8 cellular contexts compared by ENCODE assay signal in the genomic region with DNA sequence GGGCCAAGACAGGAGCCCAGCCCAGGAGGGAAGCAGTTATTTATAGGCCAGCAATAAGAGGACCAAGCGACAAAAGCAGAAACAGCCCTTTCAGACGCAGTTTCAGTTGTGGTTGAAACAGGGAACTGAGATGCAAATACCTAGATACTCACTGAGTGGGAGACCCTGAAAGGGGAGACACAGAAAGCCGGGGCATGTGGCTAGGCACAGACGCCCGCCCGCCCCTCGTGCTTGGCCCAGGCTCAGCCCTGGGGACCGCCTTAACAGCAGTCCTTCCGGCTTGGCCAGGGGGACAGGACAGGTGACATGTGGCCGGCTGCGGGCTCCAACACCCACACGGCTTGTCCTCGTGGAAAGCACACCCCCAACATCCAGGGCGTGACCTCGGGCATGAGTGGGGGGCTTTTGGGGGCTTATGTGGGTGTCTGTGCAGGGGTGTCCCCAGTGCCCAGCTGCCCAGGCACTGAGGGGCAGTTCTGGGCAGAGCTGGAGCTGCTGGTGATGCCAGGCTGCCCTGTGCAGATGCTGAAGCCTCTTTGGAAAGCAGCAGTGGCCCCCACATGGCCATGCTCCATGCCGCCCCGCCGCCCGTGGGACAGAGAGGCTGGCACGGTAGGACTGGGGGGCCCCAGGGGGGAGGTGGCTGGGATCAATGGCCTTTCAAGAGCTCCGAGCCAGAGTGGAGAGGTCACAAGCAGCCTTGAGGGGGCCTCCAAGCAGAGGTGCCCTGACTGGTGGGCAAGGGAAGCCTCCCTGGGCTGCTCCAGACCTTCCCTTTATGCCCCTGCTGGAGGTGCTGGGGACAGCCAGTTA. TPM values are rescaled to one million over a fixed set of nuclear protein-coding genes. Genes with fewer than 3 reads are reported as not detected.
DNase-seq lines count a peak whose midpoint lies in the region; ATAC-seq and TF ChIP-seq lines count a peak whose summit lies in the region.

No MANE protein-coding gene starts in this region.

- no peaks in the 10 kb centered on the region for H3K36me3 ChIP-seq in GM06990 (ENCODE audit: control insufficient read depth, insufficient read depth, low read length)

- intact Hi-C loops in activated T-helper 2 cell treated with anti-CD3 and anti-CD28 coated beads, Interferon-gamma antibody, Interleukin-2, Interleukin-4, amounts not matched to agents 10 μg/mL and 5 μg/mL and 100 μg/mL, durations not matched to agents 14 hours and 24 hours and 36 hours (cut with micrococcal nuclease): no loop called here

- ATAC-seq in GM19468 (IDR thresholded peaks at IDR 0.05; ENCODE audit: extremely low read depth, unreplicated experiment): peak; percentile 70
- ATAC-seq in HG03342 (IDR thresholded peaks at IDR 0.05; ENCODE audit: unreplicated experiment): peak; percentile 79

- H3K27ac Mint-ChIP-seq in activated T-helper 2 cell treated with anti-CD3 and anti-CD28 coated beads, Interferon-gamma antibody, Interleukin-2, Interleukin-4, amounts not matched to agents 10 μg/mL and 5 μg/mL and 100 μg/mL, durations not matched to agents 14 hours and 24 hours and 36 hours: no peak overlapping the region

- no peak for TF ChIP-seq CTCF in GM06990 (IDR thresholded peaks at IDR 0.05; ENCODE audit: insufficient read depth, low read length, poor library complexity, severe bottlenecking)
- peak; percentile 5 for TF ChIP-seq CTCF in astrocyte of the spinal cord (IDR thresholded peaks at IDR 0.05; ENCODE audit: low read depth, low read length)

- H3K4me3 Mint-ChIP-seq in activated T-helper 2 cell treated with anti-CD3 and anti-CD28 coated beads, Interferon-gamma antibody, Interleukin-2, Interleukin-4, amounts not matched to agents 10 μg/mL and 5 μg/mL and 100 μg/mL, durations not matched to agents 14 hours and 24 hours and 36 hours (ENCODE audit: low read depth): no peak overlapping the region

- no peaks in the 10 kb centered on the region for H3K4me1 Mint-ChIP-seq in activated T-helper 2 cell treated with anti-CD3 and anti-CD28 coated beads, Interferon-gamma antibody, Interleukin-2, Interleukin-4, amounts not matched to agents 10 μg/mL and 5 μg/mL and 100 μg/mL, durations not matched to agents 14 hours and 24 hours and 36 hours (ENCODE audit: low read depth)

- H3K27me3 Mint-ChIP-seq in activated T-helper 2 cell treated with anti-CD3 and anti-CD28 coated beads, Interferon-gamma antibody, Interleukin-2, Interleukin-4, amounts not matched to agents 10 μg/mL and 5 μg/mL and 100 μg/mL, durations not matched to agents 14 hours and 24 hours and 36 hours (ENCODE audit: low read depth): no peaks in the 10 kb centered on the region

- DNase-seq in GM06990 (ENCODE audit: extremely low read depth, insufficient read length) (peak; percentile 82), astrocyte of the spinal cord (ENCODE audit: low read depth, low spot score) (no peak), DMS 273 treated with DMSO at 0.1 percent for 48 hours (lab: John Stamatoyannopoulos, UW) (no peak), KG1 (lab: John Stamatoyannopoulos, UW) (no peak), hypothalamus (lab: John Stamatoyannopoulos, UW) (no peak)
- no peak for DNase-seq in activated T-helper 2 cell treated with anti-CD3 and anti-CD28 coated beads, Interferon-gamma antibody, Interleukin-2, Interleukin-4, amounts not matched to agents 10 μg/mL and 5 μg/mL and 100 μg/mL, durations not matched to agents 14 hours and 24 hours and 36 hours (ENCODE audit: low spot score)

- H3K36me3 Mint-ChIP-seq in activated T-helper 2 cell treated with anti-CD3 and anti-CD28 coated beads, Interferon-gamma antibody, Interleukin-2, Interleukin-4, amounts not matched to agents 10 μg/mL and 5 μg/mL and 100 μg/mL, durations not matched to agents 14 hours and 24 hours and 36 hours (ENCODE audit: low read depth): no peaks in the 10 kb centered on the region

- H3K27me3 ChIP-seq in GM06990 (replicated peaks; ENCODE audit: control insufficient read depth, insufficient read depth, low read length): no peaks in the 10 kb centered on the region

- peaks cover 3% of the 10 kb centered on the region for H3K9me3 Mint-ChIP-seq in activated T-helper 2 cell treated with anti-CD3 and anti-CD28 coated beads, Interferon-gamma antibody, Interleukin-2, Interleukin-4, amounts not matched to agents 10 μg/mL and 5 μg/mL and 100 μg/mL, durations not matched to agents 14 hours and 24 hours and 36 hours

- in situ Hi-C loops in astrocyte of the spinal cord (cut with HindIII; ENCODE audit: low sequenced_read_pairs): no loop called here

- H3K4me3 ChIP-seq in GM06990 (replicated peaks; ENCODE audit: low read depth, low read length): peak overlapping the region; percentile 20; the same call in 1 of the 2 replicates
- H3K4me3 ChIP-seq in astrocyte of the spinal cord (ENCODE audit: low read depth, low read length): no peak overlapping the region

RNA-seq across cellular contexts. Expression of a gene that starts 2.1 kb away (rescaled TPM):
- 0.16 and 0.23 TPM in 2 replicates for total RNA-seq in activated T-helper 2 cell treated with anti-CD3 and anti-CD28 coated beads, Interferon-gamma antibody, Interleukin-2, Interleukin-4, amounts not matched to agents 10 μg/mL and 5 μg/mL and 100 μg/mL, durations not matched to agents 14 hours and 24 hours and 36 hours

RNA-seq across cellular contexts. Expression of a gene that starts 51.3 kb away (rescaled TPM):
- total RNA-seq in activated T-helper 2 cell treated with anti-CD3 and anti-CD28 coated beads, Interferon-gamma antibody, Interleukin-2, Interleukin-4, amounts not matched to agents 10 μg/mL and 5 μg/mL and 100 μg/mL, durations not matched to agents 14 hours and 24 hours and 36 hours: 0.02 and 0.07 TPM in 2 replicates

RNA-seq across cellular contexts. Expression of a gene that starts 58.8 kb away (rescaled TPM):
- total RNA-seq in activated T-helper 2 cell treated with anti-CD3 and anti-CD28 coated beads, Interferon-gamma antibody, Interleukin-2, Interleukin-4, amounts not matched to agents 10 μg/mL and 5 μg/mL and 100 μg/mL, durations not matched to agents 14 hours and 24 hours and 36 hours: 0.94 and 1.4 TPM in 2 replicates
